27 cellular contexts compared by ENCODE assay signal in genomic region chr15:70079831-70080230, GRCh38.
"Had no signal": no experiment of that assay in that cellular context is flagged by ENCODE, and none has a peak within 500 bp of the region (broad histone marks: within the 10 kb centered on the region; RNA-seq: fewer than 3 reads in every experiment).

No MANE protein-coding gene starts in this region.

- H3K36me3 ChIP-seq: uterus had no signal

- H3K4me3 Mint-ChIP-seq: activated CD4-positive, alpha-beta T cell treated with anti-CD3 and anti-CD28 coated beads, Interleukin-2, amount 10 ng/mL, durations not matched to agents 24 days and 14 days; activated CD8-positive, alpha-beta T cell treated with anti-CD3 and anti-CD28 coated beads for 36 hours; activated naive CD8-positive, alpha-beta T cell; activated T-cell treated with anti-CD3 and anti-CD28 coated beads, Interleukin-2, amount 50 U/mL, for 4 hours; mesothelial cell of epicardium; naive B cell; T-helper 17 cell; type B pancreatic cell had no signal

- H3K4me1 ChIP-seq: uterus had no signal

- H3K9me3 ChIP-seq: esophagus squamous epithelium, thoracic aorta, uterus had no signal

- H3K27ac ChIP-seq: epithelial cell of prostate, esophagus squamous epithelium, thoracic aorta, uterus had no signal

- H3K27me3 Mint-ChIP-seq: activated CD4-positive, alpha-beta T cell treated with anti-CD3 and anti-CD28 coated beads, Interleukin-2, amount 10 ng/mL, durations not matched to agents 24 days and 14 days; activated CD8-positive, alpha-beta T cell treated with anti-CD3 and anti-CD28 coated beads for 36 hours; activated naive CD8-positive, alpha-beta T cell; naive B cell; T-helper 17 cell; type B pancreatic cell had no signal

- ATAC-seq: activated CD8-positive, alpha-beta T cell treated with anti-CD3 and anti-CD28 coated beads for 36 hours; activated T-cell treated with anti-CD3 and anti-CD28 coated beads, Interleukin-2, amount 50 U/mL, for 4 hours; left ventricle myocardium superior; stimulated activated naive CD8-positive, alpha-beta T cell treated with anti-CD3 and anti-CD28 coated beads, Interleukin-15, Interleukin-2, amounts not matched to agents 100 U/mL and 50 U/mL, for 24 hours; T-helper 17 cell had no signal

- H3K27ac Mint-ChIP-seq: activated CD4-positive, alpha-beta T cell treated with anti-CD3 and anti-CD28 coated beads, Interleukin-2, amount 10 ng/mL, durations not matched to agents 24 days and 14 days; activated CD8-positive, alpha-beta T cell treated with anti-CD3 and anti-CD28 coated beads for 36 hours; activated naive CD8-positive, alpha-beta T cell; mesothelial cell of epicardium; nephron progenitor cell; T-helper 17 cell; type B pancreatic cell had no signal

- H3K27me3 ChIP-seq: esophagus squamous epithelium, uterus had no signal

- DNase-seq: activated CD4-positive, alpha-beta T cell treated with anti-CD3 and anti-CD28 coated beads, Interleukin-2, amount 10 ng/mL, durations not matched to agents 24 days and 14 days; activated CD4-positive, CD25-positive, alpha-beta regulatory T cell treated with anti-CD3 and anti-CD28 coated beads, Interleukin-2, amount 50 U/mL, for 72 hours; activated CD8-positive, alpha-beta T cell treated with anti-CD3 and anti-CD28 coated beads for 36 hours; activated naive CD4-positive, alpha-beta T cell; activated T-cell treated with anti-CD3 and anti-CD28 coated beads, Interleukin-2, amount 50 U/mL, for 4 hours; anterior cingulate cortex; dermis blood vessel endothelial cell; effector CD4-positive, alpha-beta T cell; esophagus squamous epithelium; foreskin melanocyte; islet precursor cell; left ventricle myocardium superior; mammary epithelial cell; naive B cell; nephron progenitor cell; right cardiac atrium; stimulated activated CD4-positive, alpha-beta T cell treated with anti-CD3 and anti-CD28 coated beads, Interleukin-12 subunit alpha, Interleukin-12 subunit beta, amount 100 ng/mL, for 4 hours; stimulated activated CD4-positive, alpha-beta T cell treated with anti-CD3 and anti-CD28 coated beads, Interleukin-4, amount 100 ng/mL, for 1 hour; stimulated activated naive CD8-positive, alpha-beta T cell treated with anti-CD3 and anti-CD28 coated beads, Interleukin-15, Interleukin-2, amounts not matched to agents 100 U/mL and 50 U/mL, for 24 hours; T-helper 17 cell; T1000; uterus had no signal

- H3K9me3 Mint-ChIP-seq: activated CD4-positive, alpha-beta T cell treated with anti-CD3 and anti-CD28 coated beads, Interleukin-2, amount 10 ng/mL, durations not matched to agents 24 days and 14 days; activated CD8-positive, alpha-beta T cell treated with anti-CD3 and anti-CD28 coated beads for 36 hours; activated T-cell treated with anti-CD3 and anti-CD28 coated beads, Interleukin-2, amount 50 U/mL, for 4 hours; mesothelial cell of epicardium; naive B cell; nephron progenitor cell; type B pancreatic cell had no signal

- H3K4me3 ChIP-seq: esophagus squamous epithelium, thoracic aorta, uterus had no signal
